Comparison of ENCODE assay signal across 8 cellular contexts in genomic region chr10:97195654-97196212, GRCh38. TPM values are rescaled to one million over a fixed set of nuclear protein-coding genes. Genes with fewer than 3 reads are reported as not detected.
A peak's percentile ranks its signal among the peaks of the same experiment; 100 is the strongest.
DNase-seq lines count a peak whose midpoint lies in the region; ATAC-seq lines count a peak whose summit lies in the region.

No MANE protein-coding gene starts in this region.

- no peaks in the 10 kb centered on the region for H3K4me1 ChIP-seq in iPS-15b (ENCODE audit: control insufficient read depth, insufficient read depth, low read length)

- H3K9me3 ChIP-seq in iPS-15b (ENCODE audit: control insufficient read depth, insufficient read depth, low read length): no peaks in the 10 kb centered on the region

- H3K36me3 ChIP-seq in iPS-15b (ENCODE audit: control insufficient read depth, insufficient read depth, low read length): no peaks in the 10 kb centered on the region

- CTCF ChIA-PET in activated CD4-positive, alpha-beta memory T cell treated with anti-CD3 and anti-CD28 coated beads, Interleukin-2, amount 10 ng/mL, durations not matched to agents 7 days and 5 days (lab: Charles Lee): interaction anchor here (1.0 to 9.2 kb wide), 12 partner anchors 11 to 158 kb away, joined by 3 to 111 read pairs (median 6); no protein-coding TSS in a partner anchor

- no peaks in the 10 kb centered on the region for H3K36me3 Mint-ChIP-seq in activated CD4-positive, alpha-beta memory T cell treated with anti-CD3 and anti-CD28 coated beads, Interleukin-2, amount 10 ng/mL, durations not matched to agents 7 days and 5 days (ENCODE audit: low read depth)
- no peaks in the 10 kb centered on the region for H3K36me3 Mint-ChIP-seq in stimulated activated naive B cell treated with anti-CD40 and anti-IgM and Interleukin-4, amounts not matched to agents 10 μg/mL and 1 μg/mL and 100 μg/mL, for 72 hours

- H3K9me3 Mint-ChIP-seq in activated CD4-positive, alpha-beta memory T cell treated with anti-CD3 and anti-CD28 coated beads, Interleukin-2, amount 10 ng/mL, durations not matched to agents 7 days and 5 days: no peaks in the 10 kb centered on the region
- no peaks in the 10 kb centered on the region for H3K9me3 Mint-ChIP-seq in stimulated activated naive B cell treated with anti-CD40 and anti-IgM and Interleukin-4, amounts not matched to agents 10 μg/mL and 1 μg/mL and 100 μg/mL, for 72 hours

- POLR2A ChIA-PET in activated CD4-positive, alpha-beta memory T cell treated with anti-CD3 and anti-CD28 coated beads, Interleukin-2, amount 10 ng/mL, durations not matched to agents 7 days and 5 days (lab: Charles Lee): no interaction called here

- peak overlapping the region; percentile 68 for H3K4me3 Mint-ChIP-seq in activated CD4-positive, alpha-beta memory T cell treated with anti-CD3 and anti-CD28 coated beads, Interleukin-2, amount 10 ng/mL, durations not matched to agents 7 days and 5 days
- H3K4me3 Mint-ChIP-seq in stimulated activated naive B cell treated with anti-CD40 and anti-IgM and Interleukin-4, amounts not matched to agents 10 μg/mL and 1 μg/mL and 100 μg/mL, for 72 hours: peak overlapping the region; percentile 80 to 82

- peak overlapping the region; percentile 85 for H3K4me3 ChIP-seq in iPS-15b (ENCODE audit: low read depth, low read length)

- no peak overlapping the region for H3K27ac Mint-ChIP-seq in activated CD4-positive, alpha-beta memory T cell treated with anti-CD3 and anti-CD28 coated beads, Interleukin-2, amount 10 ng/mL, durations not matched to agents 7 days and 5 days
- no peak overlapping the region for H3K27ac Mint-ChIP-seq in stimulated activated naive B cell treated with anti-CD40 and anti-IgM and Interleukin-4, amounts not matched to agents 10 μg/mL and 1 μg/mL and 100 μg/mL, for 72 hours

- DNase-seq in NCI-H510A treated with DMSO at 0.1 percent for 48 hours (lab: John Stamatoyannopoulos, UW): peak; percentile 67
- no peak for DNase-seq in NCI-H510A (lab: John Stamatoyannopoulos, UW)
- no peak for DNase-seq in activated CD4-positive, alpha-beta memory T cell treated with anti-CD3 and anti-CD28 coated beads, Interleukin-2, amount 10 ng/mL, durations not matched to agents 7 days and 5 days
- DNase-seq in stimulated activated naive B cell treated with anti-CD40 and anti-IgM and Interleukin-4, amounts not matched to agents 10 μg/mL and 1 μg/mL and 100 μg/mL, for 72 hours: no peak
- no peak for DNase-seq in amniotic stem cell (lab: John Stamatoyannopoulos, UW)
- DNase-seq in activated CD4-positive, alpha-beta T cell treated with anti-CD3 and anti-CD28 coated beads, Interleukin-2, amount 50 U/mL, for 1 hour: no peak

- H3K4me1 Mint-ChIP-seq in activated CD4-positive, alpha-beta memory T cell treated with anti-CD3 and anti-CD28 coated beads, Interleukin-2, amount 10 ng/mL, durations not matched to agents 7 days and 5 days: peaks cover 16% of the 10 kb centered on the region
- H3K4me1 Mint-ChIP-seq in stimulated activated naive B cell treated with anti-CD40 and anti-IgM and Interleukin-4, amounts not matched to agents 10 μg/mL and 1 μg/mL and 100 μg/mL, for 72 hours: peaks cover 13 to 26% of the 10 kb centered on the region in 2 donors

- no peak for ATAC-seq in stimulated activated naive B cell treated with anti-CD40 and anti-IgM and Interleukin-4, amounts not matched to agents 10 μg/mL and 1 μg/mL and 100 μg/mL, for 72 hours (replicated peaks)
- ATAC-seq in GM21390 (IDR thresholded peaks at IDR 0.05; ENCODE audit: unreplicated experiment): no peak

- H3K27me3 ChIP-seq in iPS-15b (ENCODE audit: control insufficient read depth, insufficient read depth, low read length): peaks cover 23% of the 10 kb centered on the region

- no peak overlapping the region for H3K9ac ChIP-seq in iPS-15b (ENCODE audit: low read depth, low read length)

- H3K27me3 Mint-ChIP-seq in activated CD4-positive, alpha-beta memory T cell treated with anti-CD3 and anti-CD28 coated beads, Interleukin-2, amount 10 ng/mL, durations not matched to agents 7 days and 5 days: peaks cover 47% of the 10 kb centered on the region
- H3K27me3 Mint-ChIP-seq in stimulated activated naive B cell treated with anti-CD40 and anti-IgM and Interleukin-4, amounts not matched to agents 10 μg/mL and 1 μg/mL and 100 μg/mL, for 72 hours: peaks cover 30 to 36% of the 10 kb centered on the region in 2 donors

RNA-seq across cellular contexts. Expression of gene SLIT1, which starts 10.0 kb away (rescaled TPM):
- total RNA-seq in activated CD4-positive, alpha-beta memory T cell treated with anti-CD3 and anti-CD28 coated beads, Interleukin-2, amount 10 ng/mL, durations not matched to agents 7 days and 5 days: under 1 TPM; 0.30 to 0.35 TPM
